ENCODE assay signal across 23 cellular contexts in genomic region chr11:106553304-106553703, GRCh38.
DNase-seq lines count a peak whose midpoint lies in the region; ATAC-seq, FAIRE-seq and TF ChIP-seq lines count a peak whose summit lies in the region.
"Had no signal": no experiment of that assay in that cellular context is flagged by ENCODE, and none has a peak within 500 bp of the region (broad histone marks: within the 10 kb centered on the region; RNA-seq: fewer than 3 reads in every experiment).

No MANE protein-coding gene starts in this region.

- DNase-seq in UCSD-AML1 (lab: John Stamatoyannopoulos, UW; ENCODE audit: unreplicated experiment) (peak; percentile 4), kidney (peak; percentile 41), sciatic nerve (ENCODE audit: low spot score) (peak; percentile 39), superior temporal gyrus (ENCODE audit: extremely low spot score) (no peak), D721Med (ENCODE audit: insufficient read length, low spot score) (no peak), SHP77 treated with DMSO at 0.1 percent for 48 hours (lab: John Stamatoyannopoulos, UW) (no peak), Right ventricle myocardium superior (no peak)
- DNase-seq: CD8-positive, alpha-beta T cell; DMS153; DND-41; MM.1S; NCI-H1048; NCI-H1417; NCI-H1694; NCI-H2029 treated with DMSO at 0.1 percent for 48 hours; NCI-H510A; NCI-H69; Peyer's patch; SK-N-SH; SW 1271 had no signal

- no peak overlapping the region for H3K4me3 ChIP-seq in kidney (ENCODE audit: low read length in 2 of 2)
- H3K4me3 ChIP-seq: Peyer's patch had no signal

- H3K4me1 ChIP-seq in kidney (ENCODE audit: control insufficient read depth in 1 of 2, insufficient read depth in 1 of 2, low read depth in 1 of 2, low read length in 2 of 2), result no peaks in the 10 kb centered on the region
- H3K4me1 ChIP-seq: Peyer's patch had no signal

- FAIRE-seq in kidney (lab: Jason Lieb, UNC) (no peak), D721Med (lab: Jason Lieb, UNC) (no peak)
- FAIRE-seq: H54 had no signal

- ATAC-seq in sciatic nerve (no peak), Right ventricle myocardium superior (ENCODE audit: poor library complexity) (no peak)
- ATAC-seq: CD8-positive, alpha-beta T cell had no signal

- no peak overlapping the region for H3K27ac ChIP-seq in kidney (ENCODE audit: low read depth in 2 of 2, low read length in 2 of 2)
- H3K27ac ChIP-seq: C4-2B, KMS-11, Peyer's patch had no signal

- intact Hi-C loops in kidney (cut with DNase I), result no loop called here
- intact Hi-C loops in sciatic nerve (cut with DNase I), result no loop called here
- intact Hi-C loops in Right ventricle myocardium superior (cut with DNase I), result no loop called here

- no peak for TF ChIP-seq CTCF in kidney (IDR thresholded peaks at IDR 0.05; ENCODE audit: borderline replicate concordance, extremely low read depth, insufficient read depth)
- no peak for TF ChIP-seq CTCF in D721Med (IDR thresholded peaks at IDR 0.05; ENCODE audit: insufficient read depth, missing control alignments)

- H3K9me3 ChIP-seq in kidney (ENCODE audit: control insufficient read depth in 1 of 2, low read length in 2 of 2), result no peaks in the 10 kb centered on the region
- H3K9me3 ChIP-seq: Peyer's patch had no signal

- no peaks in the 10 kb centered on the region for H3K36me3 ChIP-seq in kidney (ENCODE audit: control insufficient read depth in 1 of 2, insufficient read depth in 2 of 2, low read length in 2 of 2)
- H3K36me3 ChIP-seq: Peyer's patch had no signal

- H3K9ac ChIP-seq in kidney (ENCODE audit: low read length in 2 of 2), result no peak overlapping the region
- H3K9ac ChIP-seq: KMS-11, SK-N-SH had no signal

Comparison
In these comparisons a context has a peak if more than half of its experiments do, and no peak if none do; other contexts are left out.
1. DNase-seq: peak in UCSD-AML1 (single experiment), kidney (single experiment) and sciatic nerve (single experiment); none in superior temporal gyrus (single experiment), D721Med (single experiment), SHP77 treated with DMSO at 0.1 percent for 48 hours (single experiment) and Right ventricle myocardium superior (single experiment).